Comparison of ENCODE assay signal across 2 cellular contexts in the genomic region with DNA sequence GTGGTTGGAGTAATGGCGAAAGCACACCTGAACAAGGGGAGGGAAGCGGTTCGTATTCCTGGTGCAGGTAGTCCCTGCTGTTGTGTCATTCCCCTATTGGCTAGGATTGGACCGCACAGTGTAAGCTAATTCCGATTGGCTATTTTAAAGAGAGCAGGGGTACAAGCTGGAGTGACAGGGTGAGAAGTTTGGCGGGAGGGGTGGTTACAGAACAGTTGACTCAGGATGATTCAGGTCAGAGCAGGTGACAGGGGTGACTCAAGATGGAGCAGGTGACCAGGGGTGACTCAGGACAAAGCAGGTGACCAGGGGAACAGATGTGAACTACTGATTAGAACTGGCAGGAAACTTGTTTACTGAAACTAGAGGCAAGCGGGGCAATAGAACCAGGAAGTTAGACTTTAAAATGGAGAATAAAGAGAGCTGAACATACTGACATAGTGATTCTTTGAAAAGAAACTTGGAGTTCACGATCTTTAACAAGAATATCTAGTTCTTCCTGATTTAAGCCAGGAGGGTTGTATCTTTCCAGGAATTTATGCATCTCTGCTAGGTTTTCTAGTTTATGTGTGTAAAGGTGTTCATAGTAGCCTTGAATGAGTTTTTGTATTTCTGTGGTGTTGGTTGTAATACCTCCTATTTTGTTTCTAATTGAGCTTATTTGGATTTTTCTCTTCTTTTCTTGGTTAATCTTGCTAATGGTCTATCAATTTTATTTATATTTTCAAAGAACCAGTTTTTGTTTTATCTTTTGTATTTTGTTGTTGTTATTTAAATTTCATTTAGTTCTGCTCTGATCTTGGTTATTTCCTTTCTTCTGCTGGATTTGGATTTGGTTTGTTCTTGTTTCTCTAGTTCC.
A peak's percentile ranks its signal among the peaks of the same experiment; 100 is the strongest.
TF ChIP-seq lines count a peak whose summit lies in the region.
"Not testable (repeated sequence)": the region's sequence is repeated elsewhere in the genome, so short reads cannot be mapped to it uniquely, and the experiment has no call there.

No MANE protein-coding gene starts in this region.

TF ChIP-seq in K562, 482 proteins besides CTCF, POLR2A, EP300 and RAD21 (continues in another document):
- TF ChIP-seq ELF1 (tag; IDR thresholded peaks at IDR 0.05) (peak; percentile 46; the same call in 1 of the 2 replicates), THRA (IDR thresholded peaks at IDR 0.05) (peak; percentile 53; the same call in 1 of the 2 replicates), CEBPG (tag; conservative IDR thresholded peaks at IDR 0.05 in 1 of 2, IDR thresholded peaks at IDR 0.05 in 1 of 2) (peak in 1 of 2 experiments; percentile 54; a peak in 1 of 4 replicates), MYBL2 (IDR thresholded peaks at IDR 0.05; ENCODE audit: low read depth) (peak; percentile 91), SMARCA5 (IDR thresholded peaks at IDR 0.05) (0 out of 2 replicates have a peak, but pooled peaks have one; percentile 27), ZNF175 (CRISPR knock-in tag; IDR thresholded peaks at IDR 0.05; ENCODE audit: low read depth) (0 out of 2 replicates have a peak, but pooled peaks have one; percentile 74), CBFA2T3 (IDR thresholded peaks at IDR 0.05) (peak; percentile 85), ZNF766 (CRISPR knock-in tag; conservative IDR thresholded peaks at IDR 0.05) (peak; percentile 13; the same call in 1 of the 2 replicates), JUN (IDR thresholded peaks at IDR 0.05; ENCODE audit: borderline replicate concordance, low read depth, low read length) (peak; percentile 98), HDAC3 (IDR thresholded peaks at IDR 0.05; ENCODE audit: borderline replicate concordance, partially characterized antibody) (peak; percentile 62), MYC (IDR thresholded peaks at IDR 0.05; ENCODE audit: low read depth, low read length) (peak; percentile 47; the same call in 1 of the 2 replicates), GATAD2B (IDR thresholded peaks at IDR 0.05; ENCODE audit: borderline replicate concordance) (0 out of 2 replicates have a peak, but pooled peaks have one; percentile 65), TFE3 (CRISPR knock-in tag; IDR thresholded peaks at IDR 0.05) (peak; percentile 18; the same call in 1 of the 2 replicates)
- TF ChIP-seq, protein P1, sequence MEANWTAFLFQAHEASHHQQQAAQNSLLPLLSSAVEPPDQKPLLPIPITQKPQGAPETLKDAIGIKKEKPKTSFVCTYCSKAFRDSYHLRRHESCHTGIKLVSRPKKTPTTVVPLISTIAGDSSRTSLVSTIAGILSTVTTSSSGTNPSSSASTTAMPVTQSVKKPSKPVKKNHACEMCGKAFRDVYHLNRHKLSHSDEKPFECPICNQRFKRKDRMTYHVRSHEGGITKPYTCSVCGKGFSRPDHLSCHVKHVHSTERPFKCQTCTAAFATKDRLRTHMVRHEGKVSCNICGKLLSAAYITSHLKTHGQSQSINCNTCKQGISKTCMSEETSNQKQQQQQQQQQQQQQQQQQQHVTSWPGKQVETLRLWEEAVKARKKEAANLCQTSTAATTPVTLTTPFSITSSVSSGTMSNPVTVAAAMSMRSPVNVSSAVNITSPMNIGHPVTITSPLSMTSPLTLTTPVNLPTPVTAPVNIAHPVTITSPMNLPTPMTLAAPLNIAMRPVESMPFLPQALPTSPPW (CRISPR knock-in tag; IDR thresholded peaks at IDR 0.05), result peak; percentile 65
- TF ChIP-seq CEBPG (CRISPR knock-in tag; IDR thresholded peaks at IDR 0.05); MYBL2 (CRISPR knock-in tag; IDR thresholded peaks at IDR 0.05; ENCODE audit: borderline replicate concordance); JUN (CRISPR knock-in tag; IDR thresholded peaks at IDR 0.05; ENCODE audit: borderline replicate concordance); MYC (CRISPR knock-in tag; IDR thresholded peaks at IDR 0.05; ENCODE audit: borderline replicate concordance, low read depth): not testable (repeated sequence)
- TF ChIP-seq, protein P2, sequence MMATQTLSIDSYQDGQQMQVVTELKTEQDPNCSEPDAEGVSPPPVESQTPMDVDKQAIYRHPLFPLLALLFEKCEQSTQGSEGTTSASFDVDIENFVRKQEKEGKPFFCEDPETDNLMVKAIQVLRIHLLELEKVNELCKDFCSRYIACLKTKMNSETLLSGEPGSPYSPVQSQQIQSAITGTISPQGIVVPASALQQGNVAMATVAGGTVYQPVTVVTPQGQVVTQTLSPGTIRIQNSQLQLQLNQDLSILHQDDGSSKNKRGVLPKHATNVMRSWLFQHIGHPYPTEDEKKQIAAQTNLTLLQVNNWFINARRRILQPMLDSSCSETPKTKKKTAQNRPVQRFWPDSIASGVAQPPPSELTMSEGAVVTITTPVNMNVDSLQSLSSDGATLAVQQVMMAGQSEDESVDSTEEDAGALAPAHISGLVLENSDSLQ (IDR thresholded peaks at IDR 0.05), result peak; percentile 93

TF ChIP-seq in HepG2, 621 proteins besides CTCF, POLR2A, EP300 and RAD21:
- TF ChIP-seq RXRB (CRISPR knock-in tag; IDR thresholded peaks at IDR 0.05; ENCODE audit: borderline replicate concordance) (peak; percentile 79), BHLHE40 (IDR thresholded peaks at IDR 0.05; ENCODE audit: low read length) (peak; percentile 75), FOSL1 (CRISPR knock-in tag; IDR thresholded peaks at IDR 0.05; ENCODE audit: borderline replicate concordance) (0 out of 2 replicates have a peak, but pooled peaks have one; percentile 35), NR2F1 (CRISPR knock-in tag; IDR thresholded peaks at IDR 0.05) (0 out of 4 replicates have a peak, but pooled peaks of 1 of the 2 experiments have one; percentile 19), KAT8 (CRISPR knock-in tag; IDR thresholded peaks at IDR 0.05) (0 out of 2 replicates have a peak, but pooled peaks have one; percentile 26), FOXO1 (CRISPR knock-in tag; IDR thresholded peaks at IDR 0.05) (peak; percentile 18; the same call in 1 of the 2 replicates), TFE3 (CRISPR knock-in tag; IDR thresholded peaks at IDR 0.05) (peak; percentile 97), PBX2 (CRISPR knock-in tag; IDR thresholded peaks at IDR 0.05) (0 out of 2 replicates have a peak, but pooled peaks have one; percentile 17), FOXP1 (CRISPR knock-in tag; IDR thresholded peaks at IDR 0.05) (peak; percentile 48; the same call in 1 of the 2 replicates), FOSL2 (CRISPR knock-in tag; IDR thresholded peaks at IDR 0.05) (peak; percentile 88), SAP130 (CRISPR knock-in tag; IDR thresholded peaks at IDR 0.05; ENCODE audit: low read depth) (peak; percentile 60), MED1 (CRISPR knock-in tag; IDR thresholded peaks at IDR 0.05) (peak; percentile 76), RARA (CRISPR knock-in tag; IDR thresholded peaks at IDR 0.05) (peak; percentile 81), ZGPAT (CRISPR knock-in tag; IDR thresholded peaks at IDR 0.05) (0 out of 2 replicates have a peak, but pooled peaks have one; percentile 16), NFE2L2 (IDR thresholded peaks at IDR 0.05; ENCODE audit: low read length) (peak; percentile 49; the same call in 1 of the 2 replicates), SOX5 (CRISPR knock-in tag; IDR thresholded peaks at IDR 0.05; ENCODE audit: borderline replicate concordance) (peak; percentile 65; the same call in 1 of the 2 replicates), ELF3 (CRISPR knock-in tag; IDR thresholded peaks at IDR 0.05) (peak; percentile 89), TEAD3 (CRISPR knock-in tag; optimal IDR thresholded peaks at IDR 0.05; ENCODE audit: borderline replicate concordance) (peak; percentile 18), THRA (CRISPR knock-in tag; IDR thresholded peaks at IDR 0.05; ENCODE audit: borderline replicate concordance) (peak; percentile 22; the same call in 1 of the 2 replicates), FOXA3 (CRISPR knock-in tag; IDR thresholded peaks at IDR 0.05) (peak; percentile 30; the same call in 1 of the 2 replicates)
- not testable (repeated sequence) for TF ChIP-seq FOXP1 (IDR thresholded peaks at IDR 0.05)
- TF ChIP-seq, protein P3, sequence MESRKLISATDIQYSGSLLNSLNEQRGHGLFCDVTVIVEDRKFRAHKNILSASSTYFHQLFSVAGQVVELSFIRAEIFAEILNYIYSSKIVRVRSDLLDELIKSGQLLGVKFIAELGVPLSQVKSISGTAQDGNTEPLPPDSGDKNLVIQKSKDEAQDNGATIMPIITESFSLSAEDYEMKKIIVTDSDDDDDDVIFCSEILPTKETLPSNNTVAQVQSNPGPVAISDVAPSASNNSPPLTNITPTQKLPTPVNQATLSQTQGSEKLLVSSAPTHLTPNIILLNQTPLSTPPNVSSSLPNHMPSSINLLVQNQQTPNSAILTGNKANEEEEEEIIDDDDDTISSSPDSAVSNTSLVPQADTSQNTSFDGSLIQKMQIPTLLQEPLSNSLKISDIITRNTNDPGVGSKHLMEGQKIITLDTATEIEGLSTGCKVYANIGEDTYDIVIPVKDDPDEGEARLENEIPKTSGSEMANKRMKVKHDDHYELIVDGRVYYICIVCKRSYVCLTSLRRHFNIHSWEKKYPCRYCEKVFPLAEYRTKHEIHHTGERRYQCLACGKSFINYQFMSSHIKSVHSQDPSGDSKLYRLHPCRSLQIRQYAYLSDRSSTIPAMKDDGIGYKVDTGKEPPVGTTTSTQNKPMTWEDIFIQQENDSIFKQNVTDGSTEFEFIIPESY (CRISPR knock-in tag; IDR thresholded peaks at IDR 0.05), result peak; percentile 64; the same call in 1 of the 2 replicates
- TF ChIP-seq, protein P4, sequence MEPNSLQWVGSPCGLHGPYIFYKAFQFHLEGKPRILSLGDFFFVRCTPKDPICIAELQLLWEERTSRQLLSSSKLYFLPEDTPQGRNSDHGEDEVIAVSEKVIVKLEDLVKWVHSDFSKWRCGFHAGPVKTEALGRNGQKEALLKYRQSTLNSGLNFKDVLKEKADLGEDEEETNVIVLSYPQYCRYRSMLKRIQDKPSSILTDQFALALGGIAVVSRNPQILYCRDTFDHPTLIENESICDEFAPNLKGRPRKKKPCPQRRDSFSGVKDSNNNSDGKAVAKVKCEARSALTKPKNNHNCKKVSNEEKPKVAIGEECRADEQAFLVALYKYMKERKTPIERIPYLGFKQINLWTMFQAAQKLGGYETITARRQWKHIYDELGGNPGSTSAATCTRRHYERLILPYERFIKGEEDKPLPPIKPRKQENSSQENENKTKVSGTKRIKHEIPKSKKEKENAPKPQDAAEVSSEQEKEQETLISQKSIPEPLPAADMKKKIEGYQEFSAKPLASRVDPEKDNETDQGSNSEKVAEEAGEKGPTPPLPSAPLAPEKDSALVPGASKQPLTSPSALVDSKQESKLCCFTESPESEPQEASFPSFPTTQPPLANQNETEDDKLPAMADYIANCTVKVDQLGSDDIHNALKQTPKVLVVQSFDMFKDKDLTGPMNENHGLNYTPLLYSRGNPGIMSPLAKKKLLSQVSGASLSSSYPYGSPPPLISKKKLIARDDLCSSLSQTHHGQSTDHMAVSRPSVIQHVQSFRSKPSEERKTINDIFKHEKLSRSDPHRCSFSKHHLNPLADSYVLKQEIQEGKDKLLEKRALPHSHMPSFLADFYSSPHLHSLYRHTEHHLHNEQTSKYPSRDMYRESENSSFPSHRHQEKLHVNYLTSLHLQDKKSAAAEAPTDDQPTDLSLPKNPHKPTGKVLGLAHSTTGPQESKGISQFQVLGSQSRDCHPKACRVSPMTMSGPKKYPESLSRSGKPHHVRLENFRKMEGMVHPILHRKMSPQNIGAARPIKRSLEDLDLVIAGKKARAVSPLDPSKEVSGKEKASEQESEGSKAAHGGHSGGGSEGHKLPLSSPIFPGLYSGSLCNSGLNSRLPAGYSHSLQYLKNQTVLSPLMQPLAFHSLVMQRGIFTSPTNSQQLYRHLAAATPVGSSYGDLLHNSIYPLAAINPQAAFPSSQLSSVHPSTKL (CRISPR knock-in tag; IDR thresholded peaks at IDR 0.05), result peak; percentile 66
